Comparison of ENCODE assay signal across 8 cellular contexts in genomic region chr1:171780583-171781166, GRCh38. TPM values are rescaled to one million over a fixed set of nuclear protein-coding genes. Genes with fewer than 3 reads are reported as not detected.
DNase-seq lines count a peak whose midpoint lies in the region; ATAC-seq, FAIRE-seq and TF ChIP-seq lines count a peak whose summit lies in the region.

No MANE protein-coding gene starts in this region.

- H3K27me3 ChIP-seq in BJ (ENCODE audit: control insufficient read depth, insufficient read depth, low read length) (no peaks in the 10 kb centered on the region), muscle layer of duodenum (ENCODE audit: low read depth, low read length) (no peaks in the 10 kb centered on the region)

- TF ChIP-seq CTCF in BJ (IDR thresholded peaks at IDR 0.05; ENCODE audit: insufficient read depth, low read depth, low read length) (no peak), D721Med (IDR thresholded peaks at IDR 0.05; ENCODE audit: insufficient read depth, missing control alignments) (no peak)

- H3K36me3 ChIP-seq in BJ (ENCODE audit: control insufficient read depth, insufficient read depth, low read length) (peaks cover 6% of the 10 kb centered on the region), muscle layer of duodenum (ENCODE audit: control insufficient read depth in 1 of 2, insufficient read depth in 2 of 2, low read length in 2 of 2) (peaks cover 7 to 15% of the 10 kb centered on the region in 2 donors)

- FAIRE-seq in D721Med (lab: Jason Lieb, UNC), result no peak

- no peak for ATAC-seq in GM21737 (IDR thresholded peaks at IDR 0.05; ENCODE audit: unreplicated experiment)
- no peak for ATAC-seq in HG02885 (IDR thresholded peaks at IDR 0.05; ENCODE audit: poor library complexity, unreplicated experiment)

- CTCF ChIA-PET in BJ (lab: Yijun Ruan, JAX), result interaction anchor here (0.7 to 2.6 kb wide), 3 partner anchors 20 to 205 kb away, joined by 3 to 13 read pairs (median 6); no protein-coding TSS in a partner anchor

- H3K4me1 ChIP-seq in muscle layer of duodenum (ENCODE audit: control insufficient read depth in 1 of 2, insufficient read depth in 2 of 2, low read length in 2 of 2), result peaks cover 9 to 33% of the 10 kb centered on the region in 2 donors

- peak overlapping the region; percentile 81 for H3K27ac ChIP-seq in caudate nucleus (ENCODE audit: low read depth, low read length)
- peak overlapping the region; percentile 93 for H3K27ac ChIP-seq in muscle layer of duodenum (ENCODE audit: low read length)

- DNase-seq in BJ (ENCODE audit: low read depth) (no peak), LoVo (ENCODE audit: low spot score) (peak; percentile 5), caudate nucleus (lab: John Stamatoyannopoulos, UW) (no peak), D721Med (ENCODE audit: insufficient read length, low spot score) (no peak), SW 1271 (lab: John Stamatoyannopoulos, UW) (no peak)

- H3K4me3 ChIP-seq in BJ (ENCODE audit: low read depth, low read length), result peak overlapping the region; percentile 41
- H3K4me3 ChIP-seq in muscle layer of duodenum (ENCODE audit: low read depth in 1 of 2, low read length in 2 of 2), result peak overlapping the region; percentile 71 to 88

- POLR2A ChIA-PET in BJ (lab: Charles Lee), result interaction anchor here (0.6 to 1.2 kb wide), 2 partner anchors 9 to 27 kb away, joined by 3 to 20 read pairs; no protein-coding TSS in a partner anchor

- H3K9me3 ChIP-seq in muscle layer of duodenum (ENCODE audit: control insufficient read depth in 1 of 2, low read length in 2 of 2), result no peaks in the 10 kb centered on the region

RNA-seq across cellular contexts. Expression of gene METTL13, which starts 0.8 kb away (rescaled TPM):
- polyA plus RNA-seq in BJ (2011; rRNA removed), result 25.9 and 30.1 TPM in 2 replicates
- polyA minus RNA-seq in BJ (2011; rRNA and poly(A)+ RNA removed), result 16.9 and 27.4 TPM in 2 replicates

RNA-seq across cellular contexts. Expression of gene VAMP4, which starts 38.8 kb away (rescaled TPM):
- 4.5 and 9.9 TPM in 2 replicates for polyA plus RNA-seq in BJ (2011; rRNA removed)
- 1.8 and 2.0 TPM in 2 replicates for polyA minus RNA-seq in BJ (2011; rRNA and poly(A)+ RNA removed)
